Comparison of ENCODE assay signal across 25 cellular contexts in genomic region chr20:42708261-42708660, GRCh38.
"Had no signal": no experiment of that assay in that cellular context is flagged by ENCODE, and none has a peak within 500 bp of the region (broad histone marks: within the 10 kb centered on the region; RNA-seq: fewer than 3 reads in every experiment).

No MANE protein-coding gene starts in this region.

- DNase-seq: nephron progenitor cell; nucleus accumbens; pancreas; psoas muscle; right cardiac atrium; right lobe of liver; sigmoid colon; small intestine; stimulated activated CD4-positive, alpha-beta T cell treated with anti-CD3 and anti-CD28 coated beads, Interleukin-15, amount 100 ng/mL, for 24 hours; stimulated activated CD4-positive, alpha-beta T cell treated with anti-CD3 and anti-CD28 coated beads, Interleukin-2, amount 100 ng/mL, for 24 hours; stimulated activated CD4-positive, alpha-beta T cell treated with anti-CD3 and anti-CD28 coated beads, Interleukin-2, amount 100 ng/mL, for 48 hours; stimulated activated CD4-positive, alpha-beta T cell treated with anti-CD3 and anti-CD28 coated beads, Interleukin-4, amount 100 ng/mL, for 24 hours; stimulated activated naive B cell treated with anti-CD40 and anti-IgM and Interleukin-4, amounts not matched to agents 10 μg/mL and 1 μg/mL and 100 μg/mL, for 72 hours; stimulated activated naive CD4-positive, alpha-beta T cell treated with Interleukin-2 at 50 U/mL for 16 hours; stomach; thyroid gland; trophoblast cell; upper lobe of left lung had no signal

- H3K4me3 ChIP-seq: pancreas, psoas muscle, right lobe of liver, sigmoid colon, stomach, thoracic aorta, thyroid gland, tibial nerve, upper lobe of left lung, vagina had no signal

- H3K9me3 ChIP-seq: neutrophil, pancreas, psoas muscle, right lobe of liver, thoracic aorta, thyroid gland, vagina had no signal

- H3K4me1 ChIP-seq: pancreas, psoas muscle, stomach, thyroid gland, tibial nerve, upper lobe of left lung, vagina had no signal

- H3K27ac ChIP-seq: neutrophil, pancreas, psoas muscle, right lobe of liver, stomach, thoracic aorta, thyroid gland, tibial nerve, upper lobe of left lung, vagina had no signal

- ATAC-seq: natural killer cell treated with Interleukin-12 subunit alpha and Interleukin-12 subunit beta and Interleukin-15 and Interleukin-18, amount 100 ng/mL, for 72 hours; pancreas; psoas muscle; right cardiac atrium; right lobe of liver; stimulated activated effector memory CD8-positive, alpha-beta T cell treated with anti-CD3 and anti-CD28 coated beads, Interleukin-12 subunit alpha, Interleukin-12 subunit beta, amount 100 ng/mL, for 72 hours; stimulated activated naive B cell treated with anti-CD40 and anti-IgM and Interleukin-4, amounts not matched to agents 10 μg/mL and 1 μg/mL and 100 μg/mL, for 72 hours had no signal

- H3K27me3 ChIP-seq: neutrophil, pancreas, right lobe of liver, sigmoid colon, stomach, thyroid gland, tibial nerve, upper lobe of left lung, vagina had no signal

- FAIRE-seq: pancreas, small intestine, urothelium cell line had no signal

- H3K36me3 ChIP-seq: neutrophil, pancreas, right lobe of liver, sigmoid colon, stomach, thoracic aorta, thyroid gland, tibial nerve, upper lobe of left lung, vagina had no signal
